ENCODE assay signal across 19 cellular contexts in the genomic region with DNA sequence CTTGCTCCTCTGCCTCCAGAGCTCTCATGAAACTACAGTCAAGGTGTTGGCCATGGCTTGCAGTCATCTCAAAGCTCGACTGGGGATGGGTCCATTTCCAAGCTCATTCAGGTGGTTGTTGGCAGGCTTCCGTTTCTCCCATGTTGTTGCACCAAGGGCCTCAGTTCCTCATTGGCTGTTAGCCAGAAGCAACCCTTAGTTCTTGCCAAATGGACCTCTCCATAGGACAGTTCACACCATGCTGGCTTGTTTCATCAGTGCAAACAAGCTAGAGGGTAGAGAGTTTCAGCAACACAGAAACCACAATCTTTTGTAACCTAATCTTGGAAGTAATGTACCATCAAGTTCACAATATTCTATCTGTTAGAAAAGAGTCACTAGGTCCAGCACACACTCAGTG. TPM values are rescaled to one million over a fixed set of nuclear protein-coding genes. Genes with fewer than 3 reads are reported as not detected.
DNase-seq lines count a peak whose midpoint lies in the region; ATAC-seq and TF ChIP-seq lines count a peak whose summit lies in the region.
"Had no signal": no experiment of that assay in that cellular context is flagged by ENCODE, and none has a peak within 500 bp of the region (broad histone marks: within the 10 kb centered on the region; RNA-seq: fewer than 3 reads in every experiment).

No MANE protein-coding gene starts in this region.

- H3K9me3 Mint-ChIP-seq in CD4-positive, alpha-beta T cell: no peaks in the 10 kb centered on the region

- no peak overlapping the region for H3K27ac Mint-ChIP-seq in CD4-positive, alpha-beta T cell

- POLR2A ChIA-PET in CD4-positive, alpha-beta T cell (lab: Charles Lee): no interaction called here

- H3K27me3 ChIP-seq in lower lobe of right lung (ENCODE audit: low read depth): no peaks in the 10 kb centered on the region
- H3K27me3 ChIP-seq in CD4-positive, alpha-beta T cell (ENCODE audit: control insufficient read depth, insufficient read depth, low read length): no peaks in the 10 kb centered on the region
- H3K27me3 ChIP-seq: BLaER1 had no signal

- CTCF ChIA-PET in CD4-positive, alpha-beta T cell (lab: Charles Lee): no interaction called here

- H3K4me3 ChIP-seq in NB4 (ENCODE audit: low read depth, low read length) (no peak overlapping the region), lower lobe of right lung (no peak overlapping the region)
- H3K4me3 ChIP-seq: BLaER1, GM23248 had no signal

- no peaks in the 10 kb centered on the region for H3K36me3 ChIP-seq in lower lobe of right lung
- H3K36me3 ChIP-seq: BLaER1 had no signal

- DNase-seq in NCI-H2196 (lab: John Stamatoyannopoulos, UW; ENCODE audit: unreplicated experiment) (peak; percentile 43), NCI-H2196 treated with DMSO at 0.1 percent for 48 hours (lab: John Stamatoyannopoulos, UW; ENCODE audit: unreplicated experiment) (no peak), NB4 (ENCODE audit: low read depth) (peak; percentile 44), SIG-M5 (lab: John Stamatoyannopoulos, UW) (peak; percentile 9), lower lobe of right lung (no peak)
- no peak for DNase-seq in CD4-positive, alpha-beta T cell
- DNase-seq: COR-L47, DMS153, GM23248, KG1, NCI-H1436, NCI-H748 treated with DMSO at 0.1 percent for 48 hours, RPMI8226, T-helper 1 cell had no signal

- H3K4me1 Mint-ChIP-seq in CD4-positive, alpha-beta T cell (ENCODE audit: low read depth): no peaks in the 10 kb centered on the region

- no peaks in the 10 kb centered on the region for H3K9me3 ChIP-seq in lower lobe of right lung
- no peaks in the 10 kb centered on the region for H3K9me3 ChIP-seq in CD4-positive, alpha-beta T cell (ENCODE audit: control insufficient read depth, low read length)
- H3K9me3 ChIP-seq: BLaER1 had no signal

- no peak overlapping the region for H3K4me3 Mint-ChIP-seq in CD4-positive, alpha-beta T cell

- no peak for TF ChIP-seq POLR2A in NB4 (IDR thresholded peaks at IDR 0.05; ENCODE audit: extremely low read depth, insufficient read length)

- H3K27ac ChIP-seq in lower lobe of right lung: no peak overlapping the region
- no peak overlapping the region for H3K27ac ChIP-seq in CD4-positive, alpha-beta T cell (ENCODE audit: low read depth, low read length)
- H3K27ac ChIP-seq: 22Rv1, BLaER1, GM23248 had no signal

- no peaks in the 10 kb centered on the region for H3K36me3 Mint-ChIP-seq in CD4-positive, alpha-beta T cell (ENCODE audit: low read depth)

- H3K4me1 ChIP-seq in lower lobe of right lung: no peaks in the 10 kb centered on the region

- intact Hi-C loops in lower lobe of right lung (cut with DNase I): no loop called here
- intact Hi-C loops in CD4-positive, alpha-beta T cell (cut with DNase I, micrococcal nuclease): no loop called here

- no peaks in the 10 kb centered on the region for H3K27me3 Mint-ChIP-seq in CD4-positive, alpha-beta T cell

- TF ChIP-seq CTCF in NB4 (IDR thresholded peaks at IDR 0.05; ENCODE audit: low read depth, low read length): no peak
- TF ChIP-seq CTCF in lower lobe of right lung (IDR thresholded peaks at IDR 0.05): no peak
- no peak for TF ChIP-seq CTCF in CD4-positive, alpha-beta T cell (IDR thresholded peaks at IDR 0.05)

- ATAC-seq in lower lobe of right lung (peak; percentile 39 to 52), GM21619 (IDR thresholded peaks at IDR 0.05; ENCODE audit: unreplicated experiment) (no peak), HG03139 (IDR thresholded peaks at IDR 0.05; ENCODE audit: unreplicated experiment) (no peak)
- ATAC-seq in CD4-positive, alpha-beta T cell (ENCODE audit: poor library complexity): no peak
- ATAC-seq: HCT116 had no signal

RNA-seq across cellular contexts. Expression of gene PPM1A, which starts 22.7 kb away (rescaled TPM):
- total RNA-seq in lower lobe of right lung: 58.0 TPM
- total RNA-seq in CD4-positive, alpha-beta T cell: 10 to 100 TPM; 96.9 to 97.2 TPM

Comparison
In these comparisons a context has a peak if more than half of its experiments do, and no peak if none do; other contexts are left out.
1. DNase-seq: peak in NCI-H2196 (single experiment), NB4 (single experiment) and SIG-M5 (single experiment); none in NCI-H2196 treated with DMSO at 0.1 percent for 48 hours (single experiment), lower lobe of right lung (single experiment) and CD4-positive, alpha-beta T cell (0 of 10).
2. ATAC-seq: peak in lower lobe of right lung (2 of 2); none in GM21619 (single experiment), HG03139 (single experiment) and CD4-positive, alpha-beta T cell (single experiment).